In genomic region chr10:12823361-12823760, GRCh38 we compare ENCODE assay signal across 1 cellular context.
TF ChIP-seq lines count a peak whose summit lies in the region.

No MANE protein-coding gene starts in this region.

TF ChIP-seq in IMR-90, 13 proteins besides CTCF, POLR2A, EP300 and RAD21:
- no peak for TF ChIP-seq CHD1 (IDR thresholded peaks at IDR 0.05; ENCODE audit: low read depth, low read length)
- no peak for TF ChIP-seq RCOR1 (IDR thresholded peaks at IDR 0.05; ENCODE audit: insufficient replicate concordance, low read length)
- no peak for TF ChIP-seq MAZ (IDR thresholded peaks at IDR 0.05; ENCODE audit: borderline replicate concordance, low read depth, low read length)
- TF ChIP-seq SMC3 (IDR thresholded peaks at IDR 0.05; ENCODE audit: low read depth, low read length) = no peak
